In genomic region chr5:32713396-32714381, GRCh38 we compare ENCODE assay signal across 10 cellular contexts. TPM values are rescaled to one million over a fixed set of nuclear protein-coding genes. Genes with fewer than 3 reads are reported as not detected.
DNase-seq lines count a peak whose midpoint lies in the region; ATAC-seq and TF ChIP-seq lines count a peak whose summit lies in the region.
"Had no signal": no experiment of that assay in that cellular context is flagged by ENCODE, and none has a peak within 500 bp of the region (broad histone marks: within the 10 kb centered on the region; RNA-seq: fewer than 3 reads in every experiment).

No MANE protein-coding gene starts in this region.

- no peak for ATAC-seq in central memory CD8-positive, alpha-beta T cell (replicated peaks; ENCODE audit: extremely low read depth, poor library complexity, severe bottlenecking)
- no peak for ATAC-seq in HG03139 (IDR thresholded peaks at IDR 0.05; ENCODE audit: unreplicated experiment)

- WGBS in tibial nerve, 2 donors: 7 to 8% methylated on average over 48 of the region's 65 CpGs

- H3K36me3 Mint-ChIP-seq in activated CD4-positive, alpha-beta T cell treated with anti-CD3 and anti-CD28 coated beads, Interleukin-2, amount 10 ng/mL, durations not matched to agents 7 days and 5 days (ENCODE audit: low read depth): no peaks in the 10 kb centered on the region
- H3K36me3 Mint-ChIP-seq in central memory CD8-positive, alpha-beta T cell (ENCODE audit: insufficient read depth): peaks cover 7% of the 10 kb centered on the region

- no peak for TF ChIP-seq CTCF in tibial nerve (IDR thresholded peaks at IDR 0.05)

- H3K27ac Mint-ChIP-seq in activated CD4-positive, alpha-beta T cell treated with anti-CD3 and anti-CD28 coated beads, Interleukin-2, amount 10 ng/mL, durations not matched to agents 7 days and 5 days: no peak overlapping the region
- H3K27ac Mint-ChIP-seq in central memory CD8-positive, alpha-beta T cell (ENCODE audit: low read depth): no peak overlapping the region

- no peaks in the 10 kb centered on the region for H3K36me3 ChIP-seq in tibial nerve

- peak overlapping the region in 3 of 4 donors; percentile 38 to 75 (median 69) for H3K27ac ChIP-seq in tibial nerve

- no peak overlapping the region for H3K4me3 Mint-ChIP-seq in activated CD4-positive, alpha-beta T cell treated with anti-CD3 and anti-CD28 coated beads, Interleukin-2, amount 10 ng/mL, durations not matched to agents 7 days and 5 days
- H3K4me3 Mint-ChIP-seq in central memory CD8-positive, alpha-beta T cell: peak overlapping the region; percentile 29

- H3K27me3 Mint-ChIP-seq in activated CD4-positive, alpha-beta T cell treated with anti-CD3 and anti-CD28 coated beads, Interleukin-2, amount 10 ng/mL, durations not matched to agents 7 days and 5 days: peaks cover 69% of the 10 kb centered on the region
- H3K27me3 Mint-ChIP-seq in central memory CD8-positive, alpha-beta T cell: peaks cover 68% of the 10 kb centered on the region

- POLR2A ChIA-PET in activated CD4-positive, alpha-beta T cell treated with anti-CD3 and anti-CD28 coated beads, Interleukin-2, amount 10 ng/mL, durations not matched to agents 7 days and 5 days (lab: Charles Lee): no interaction called here

- no peaks in the 10 kb centered on the region for H3K9me3 Mint-ChIP-seq in activated CD4-positive, alpha-beta T cell treated with anti-CD3 and anti-CD28 coated beads, Interleukin-2, amount 10 ng/mL, durations not matched to agents 7 days and 5 days
- H3K9me3 Mint-ChIP-seq in central memory CD8-positive, alpha-beta T cell: no peaks in the 10 kb centered on the region

- CTCF ChIA-PET in activated CD4-positive, alpha-beta T cell treated with anti-CD3 and anti-CD28 coated beads, Interleukin-2, amount 10 ng/mL, durations not matched to agents 7 days and 5 days (lab: Charles Lee): no interaction called here

- H3K4me1 Mint-ChIP-seq in activated CD4-positive, alpha-beta T cell treated with anti-CD3 and anti-CD28 coated beads, Interleukin-2, amount 10 ng/mL, durations not matched to agents 7 days and 5 days: peaks cover 26% of the 10 kb centered on the region
- peaks cover 13% of the 10 kb centered on the region for H3K4me1 Mint-ChIP-seq in central memory CD8-positive, alpha-beta T cell

- peak; percentile 17 for DNase-seq in activated CD4-positive, alpha-beta T cell treated with anti-CD3 and anti-CD28 coated beads for 48 hours
- no peak for DNase-seq in activated CD4-positive, alpha-beta T cell treated with anti-CD3 and anti-CD28 coated beads, Interleukin-2, amount 10 ng/mL, durations not matched to agents 7 days and 5 days
- DNase-seq in central memory CD8-positive, alpha-beta T cell (ENCODE audit: low spot score in 2 of 2): no peak
- DNase-seq in left kidney (ENCODE audit: low read depth, low spot score): peak; percentile 69
- no peak for DNase-seq in tibial nerve (ENCODE audit: low spot score in 2 of 2)
- no peak for DNase-seq in activated CD4-positive, alpha-beta T cell treated with anti-CD3 and anti-CD28 coated beads for 4 hours
- DNase-seq in NCI-H2107 treated with DMSO at 0.1 percent for 48 hours (lab: John Stamatoyannopoulos, UW; ENCODE audit: unreplicated experiment): no peak
- DNase-seq: CD4-positive, CD25-positive, alpha-beta regulatory T cell had no signal

- H3K9me3 ChIP-seq in tibial nerve: peaks cover 0 to 7% (median 0%) of the 10 kb centered on the region in 4 donors

- H3K4me1 ChIP-seq in tibial nerve: peaks cover 0 to 37% (median 7%) of the 10 kb centered on the region in 4 donors

- no peak for TF ChIP-seq EP300 in tibial nerve (IDR thresholded peaks at IDR 0.05)

- H3K4me3 ChIP-seq in tibial nerve: peak overlapping the region; percentile 9 to 60 (median 38)

- peaks cover 0 to 42% of the 10 kb centered on the region in 2 donors for H3K27me3 ChIP-seq in tibial nerve

- no peak for TF ChIP-seq POLR2A in tibial nerve (IDR thresholded peaks at IDR 0.05)

RNA-seq across cellular contexts. Expression of gene NPR3, which starts 2.6 kb away (rescaled TPM):
- not detected for total RNA-seq in activated CD4-positive, alpha-beta T cell treated with anti-CD3 and anti-CD28 coated beads, Interleukin-2, amount 10 ng/mL, durations not matched to agents 7 days and 5 days
- total RNA-seq in tibial nerve: 10 to 100 TPM; 10.8 to 81.5 (median 32.5) TPM
- total RNA-seq: SK-MEL-5 had no signal

Comparison
In these comparisons a context has a peak if more than half of its experiments do, and no peak if none do; other contexts are left out.
1. DNase-seq: peak in activated CD4-positive, alpha-beta T cell treated with anti-CD3 and anti-CD28 coated beads for 48 hours (single experiment) and left kidney (single experiment); none in activated CD4-positive, alpha-beta T cell treated with anti-CD3 and anti-CD28 coated beads, Interleukin-2, amount 10 ng/mL, durations not matched to agents 7 days and 5 days (single experiment), central memory CD8-positive, alpha-beta T cell (0 of 2), tibial nerve (0 of 2), activated CD4-positive, alpha-beta T cell treated with anti-CD3 and anti-CD28 coated beads for 4 hours (0 of 2) and NCI-H2107 treated with DMSO at 0.1 percent for 48 hours (single experiment).
2. RNA of gene NPR3, which starts 2.6 kb away (total RNA-seq): 10.8 to 81.5 TPM in tibial nerve; not detected in activated CD4-positive, alpha-beta T cell treated with anti-CD3 and anti-CD28 coated beads, Interleukin-2, amount 10 ng/mL, durations not matched to agents 7 days and 5 days; every median in the first group is over 10 times any median in the second.